In the genomic region with DNA sequence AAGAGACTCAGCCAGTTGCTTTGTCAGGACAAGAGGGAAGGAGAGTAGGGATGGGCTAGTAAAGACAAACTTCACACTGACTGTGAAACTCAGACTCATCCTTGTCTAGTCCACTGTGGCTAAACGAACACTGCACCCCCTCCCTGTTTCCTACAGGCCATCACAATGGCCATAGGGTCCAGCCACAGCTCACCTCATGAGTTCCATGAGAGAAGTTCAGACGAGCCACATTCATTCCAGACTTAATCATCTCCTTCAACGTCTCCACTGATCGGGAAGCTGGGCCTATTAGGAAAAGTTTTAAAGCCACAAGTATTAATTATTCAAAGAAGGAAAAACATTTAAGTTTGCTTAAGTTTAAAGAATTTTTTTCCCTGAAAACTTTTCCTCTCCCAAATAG, we compare ENCODE assay signal across 1 cellular context.
TF ChIP-seq lines count a peak whose summit lies in the region.

No MANE protein-coding gene starts in this region.

TF ChIP-seq in WTC11, 78 proteins besides CTCF, POLR2A, EP300 and RAD21 (continued from another document):
- TF ChIP-seq ATF2 (CRISPR knock-in tag; IDR thresholded peaks at IDR 0.05; ENCODE audit: borderline replicate concordance, low read depth), result no peak
- no peak for TF ChIP-seq GABPB1 (CRISPR knock-in tag; IDR thresholded peaks at IDR 0.05)
- no peak for TF ChIP-seq HMGA2 (CRISPR knock-in tag; IDR thresholded peaks at IDR 0.05)
- TF ChIP-seq NR2C2 (CRISPR knock-in tag; IDR thresholded peaks at IDR 0.05), result no peak
- TF ChIP-seq ATF1 (CRISPR knock-in tag; IDR thresholded peaks at IDR 0.05), result no peak
- TF ChIP-seq ZNF532 (CRISPR knock-in tag; IDR thresholded peaks at IDR 0.05; ENCODE audit: borderline replicate concordance), result no peak
- TF ChIP-seq, protein P1, sequence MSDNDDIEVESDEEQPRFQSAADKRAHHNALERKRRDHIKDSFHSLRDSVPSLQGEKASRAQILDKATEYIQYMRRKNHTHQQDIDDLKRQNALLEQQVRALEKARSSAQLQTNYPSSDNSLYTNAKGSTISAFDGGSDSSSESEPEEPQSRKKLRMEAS (CRISPR knock-in tag; IDR thresholded peaks at IDR 0.05), result no peak
- TF ChIP-seq SMAD4 (CRISPR knock-in tag; IDR thresholded peaks at IDR 0.05), result no peak
- no peak for TF ChIP-seq NR3C1 (CRISPR knock-in tag; conservative IDR thresholded peaks at IDR 0.05; ENCODE audit: low read depth)
- no peak for TF ChIP-seq NR1H2 (CRISPR knock-in tag; IDR thresholded peaks at IDR 0.05)
- TF ChIP-seq TEAD1 (CRISPR knock-in tag; IDR thresholded peaks at IDR 0.05), result no peak
- no peak for TF ChIP-seq MLX (CRISPR knock-in tag; IDR thresholded peaks at IDR 0.05)
